8 cellular contexts compared by ENCODE assay signal in genomic region chr2:112055110-112055832, GRCh38. TPM values are rescaled to one million over a fixed set of nuclear protein-coding genes. Genes with fewer than 3 reads are reported as not detected.
DNase-seq lines count a peak whose midpoint lies in the region; ATAC-seq and TF ChIP-seq lines count a peak whose summit lies in the region.

TMEM87B (plus strand) TSS chr2:112055269; CDS start chr2:112055592, 323 bp downstream.

- H3K9me3 Mint-ChIP-seq in activated naive CD4-positive, alpha-beta T cell treated with anti-CD3 and anti-CD28 coated beads, Interleukin-2, amount 50 U/mL, for 24 hours = no peaks in the 10 kb centered on the region

- no peak for TF ChIP-seq CTCF in GM06990 (IDR thresholded peaks at IDR 0.05; ENCODE audit: insufficient read depth, low read length, poor library complexity, severe bottlenecking)
- no peak for TF ChIP-seq CTCF in HFF-Myc (IDR thresholded peaks at IDR 0.05; ENCODE audit: low read depth, low read length, missing control alignments)
- no peak for TF ChIP-seq CTCF in omental fat pad (IDR thresholded peaks at IDR 0.05)

- H3K4me3 ChIP-seq in GM06990 (replicated peaks; ENCODE audit: low read depth, low read length) = peak within 1 kb of the TSS; percentile 93
- peak within 1 kb of the TSS; percentile 89 for H3K4me3 ChIP-seq in HFF-Myc (replicated peaks; ENCODE audit: low read depth, low read length)
- peak within 1 kb of the TSS; percentile 65 for H3K4me3 ChIP-seq in thymus (ENCODE audit: low read length)

- H3K36me3 ChIP-seq in GM06990 (ENCODE audit: control insufficient read depth, insufficient read depth, low read length) (peaks cover 5% of the 10 kb centered on the region; the same call in 1 of the 2 replicates), thymus (ENCODE audit: control insufficient read depth, insufficient read depth) (no peaks in the 10 kb centered on the region)

- WGBS in thymus = under 1% methylated on average over 76 of the region's 76 CpGs

- no peaks in the 10 kb centered on the region for H3K27me3 ChIP-seq in GM06990 (replicated peaks; ENCODE audit: control insufficient read depth, insufficient read depth, low read length)
- H3K27me3 ChIP-seq in thymus (ENCODE audit: control insufficient read depth, insufficient read depth) = no peaks in the 10 kb centered on the region

- H3K9me3 ChIP-seq in thymus (ENCODE audit: control insufficient read depth) = no peaks in the 10 kb centered on the region

- peaks cover 5% of the 10 kb centered on the region for H3K36me3 Mint-ChIP-seq in activated naive CD4-positive, alpha-beta T cell treated with anti-CD3 and anti-CD28 coated beads, Interleukin-2, amount 50 U/mL, for 24 hours

- peaks cover 42% of the 10 kb centered on the region for H3K4me1 Mint-ChIP-seq in activated naive CD4-positive, alpha-beta T cell treated with anti-CD3 and anti-CD28 coated beads, Interleukin-2, amount 50 U/mL, for 24 hours

- peak within 1 kb of the TSS; percentile 95 for H3K27ac Mint-ChIP-seq in activated naive CD4-positive, alpha-beta T cell treated with anti-CD3 and anti-CD28 coated beads, Interleukin-2, amount 50 U/mL, for 24 hours

- no peaks in the 10 kb centered on the region for H3K27me3 Mint-ChIP-seq in activated naive CD4-positive, alpha-beta T cell treated with anti-CD3 and anti-CD28 coated beads, Interleukin-2, amount 50 U/mL, for 24 hours

- peak within 1 kb of the TSS; percentile 96 for H3K4me3 Mint-ChIP-seq in activated naive CD4-positive, alpha-beta T cell treated with anti-CD3 and anti-CD28 coated beads, Interleukin-2, amount 50 U/mL, for 24 hours

- in situ Hi-C loops in SK-MEL-5 (cut with HindIII; ENCODE audit: low pct_unique_long_range_greater_than_20kb, low sequenced_read_pairs) = no loop called here

- ATAC-seq in omental fat pad (ENCODE audit: low FRiP score) = peak; percentile 0

- peaks cover 6% of the 10 kb centered on the region for H3K4me1 ChIP-seq in thymus (ENCODE audit: control insufficient read depth, insufficient read depth, low read length)

- peak within 1 kb of the TSS; percentile 98 for H3K27ac ChIP-seq in thymus (ENCODE audit: low read depth)

- peak; percentile 97 for DNase-seq in GM06990 (ENCODE audit: extremely low read depth, insufficient read length)
- peak; percentile 90 for DNase-seq in HFF-Myc (ENCODE audit: extremely low read depth, low read depth)
- peak; percentile 94 for DNase-seq in NAMALWA (ENCODE audit: low spot score)
- DNase-seq in SK-MEL-5 (ENCODE audit: low read depth, low spot score) = peak; percentile 93
- DNase-seq in globus pallidus (ENCODE audit: low spot score) = peak; percentile 97
- DNase-seq in omental fat pad (ENCODE audit: low spot score) = peak; percentile 87

RNA-seq across cellular contexts. Expression of gene TMEM87B, which starts in this region (rescaled TPM):
- total RNA-seq in SK-MEL-5 (2014; rRNA removed; shearing (Covaris generic)) = 27.4 and 29.8 TPM in 2 replicates
- polyA plus RNA-seq in SK-MEL-5 (2015; cell fraction: cytosol; rRNA removed) = 18.2 and 23.3 TPM in 2 replicates
- polyA plus RNA-seq in SK-MEL-5 (2015; cell fraction: nucleus; rRNA removed) = 34.0 and 38.9 TPM in 2 replicates
- 10 to 100 TPM; 18.6 to 24.6 (median 22.6) TPM for total RNA-seq in omental fat pad
- polyA plus RNA-seq in thymus = 18.6 TPM

Comparison
In these comparisons a context has a peak if more than half of its experiments do, and no peak if none do; other contexts are left out.
1. Peak in every context shown above with its lines: DNase-seq, ATAC-seq, H3K4me3 ChIP-seq and H3K27ac ChIP-seq.